Comparison of ENCODE assay signal across 8 cellular contexts in the genomic region with DNA sequence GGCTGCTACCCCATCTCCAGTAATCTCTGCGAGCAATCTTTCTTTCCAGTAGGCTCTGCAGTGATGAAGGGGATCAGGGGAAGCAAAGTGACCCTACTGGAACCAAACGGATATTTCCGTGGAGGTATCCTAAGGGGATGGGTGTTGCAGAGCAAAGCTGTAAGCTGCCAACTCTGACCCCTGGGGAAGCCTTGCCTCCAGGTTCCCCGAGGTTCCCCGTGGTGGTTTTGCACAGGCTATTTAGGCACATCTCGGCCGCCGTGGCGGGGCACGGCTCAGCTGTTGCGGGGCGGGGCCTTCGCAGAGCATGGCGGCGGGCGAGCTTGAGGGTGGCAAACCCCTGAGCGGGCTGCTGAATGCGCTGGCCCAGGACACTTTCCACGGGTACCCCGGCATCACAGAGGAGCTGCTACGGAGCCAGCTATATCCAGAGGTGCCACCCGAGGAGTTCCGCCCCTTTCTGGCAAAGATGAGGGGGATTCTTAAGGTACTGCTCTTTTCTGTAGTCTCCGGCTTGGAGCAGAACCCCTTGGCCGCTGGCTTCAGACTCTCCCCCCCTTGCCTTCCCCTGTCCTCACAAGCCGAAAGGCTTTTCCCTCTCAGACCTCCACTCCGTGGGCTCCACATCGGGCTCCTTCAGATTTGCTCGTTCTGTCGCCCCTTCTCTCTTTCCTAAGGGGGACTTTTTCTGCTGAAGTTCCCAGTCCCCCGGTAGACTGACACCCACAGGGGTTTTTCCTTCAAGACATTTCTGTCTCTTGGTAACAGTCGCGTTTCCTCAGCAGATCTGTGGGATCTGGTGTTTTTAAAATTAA. TPM values are rescaled to one million over a fixed set of nuclear protein-coding genes. Genes with fewer than 3 reads are reported as not detected.
A peak's percentile ranks its signal among the peaks of the same experiment; 100 is the strongest.
DNase-seq lines count a peak whose midpoint lies in the region; ATAC-seq and TF ChIP-seq lines count a peak whose summit lies in the region.

A gene (plus strand): TSS at position 303 of the 815 bp plus-strand sequence. CDS start 5 bp downstream, at position 308.

- H3F3A ChIP-seq in PC-3 (ENCODE audit: low read length, unreplicated experiment): no peaks in the 10 kb centered on the region

- 1% methylated on average over 33 of the region's 33 CpGs for WGBS in esophagus, 2 donors

- H3K27ac ChIP-seq in PC-3 (ENCODE audit: low read length): no peak within 1 kb of the TSS
- peak within 1 kb of the TSS; percentile 26 to 70 for H3K27ac ChIP-seq in esophagus (ENCODE audit: low read depth in 2 of 2, low read length in 1 of 2)
- H3K27ac ChIP-seq in muscle layer of colon (ENCODE audit: low read depth, low read length): peak within 1 kb of the TSS; percentile 64

- no peak for TF ChIP-seq CTCF in Calu3 (IDR thresholded peaks at IDR 0.05; ENCODE audit: unreplicated experiment)
- TF ChIP-seq CTCF in PC-3 (conservative IDR thresholded peaks at IDR 0.05; ENCODE audit: low read depth, low read length): no peak

- H3K27ac Mint-ChIP-seq in Calu3 (ENCODE audit: unreplicated experiment): peak within 1 kb of the TSS; percentile 68

- ATAC-seq in GM21360 (IDR thresholded peaks at IDR 0.05; ENCODE audit: unreplicated experiment) (peak; percentile 98), PC-3 (peak; percentile 98)

- BruUV-seq in Calu3 (replicated peaks; lab: Mats Ljungman, UMichigan) (TSS peak; percentile 56), PC-3 (replicated peaks; lab: Mats Ljungman, UMichigan) (TSS peak; percentile 69)

- H3K4me3 ChIP-seq in PC-3 (ENCODE audit: low read length) (peak within 1 kb of the TSS; percentile 99), esophagus (ENCODE audit: low read depth in 1 of 2, low read length in 2 of 2) (peak within 1 kb of the TSS; percentile 68 to 99), muscle layer of colon (ENCODE audit: low read depth in 1 of 2, low read length in 2 of 2) (peak within 1 kb of the TSS; percentile 77 to 93)

- no peaks in the 10 kb centered on the region for H3K27me3 Mint-ChIP-seq in Calu3 (ENCODE audit: unreplicated experiment)

- no peaks in the 10 kb centered on the region for H3K4me1 Mint-ChIP-seq in Calu3 (ENCODE audit: low read depth, unreplicated experiment)

- H3K9me3 ChIP-seq in PC-3 (ENCODE audit: low read length) (no peaks in the 10 kb centered on the region), esophagus (ENCODE audit: control insufficient read depth in 2 of 2, insufficient read depth in 1 of 2, low read depth in 1 of 2, low read length in 1 of 2) (no peaks in the 10 kb centered on the region), muscle layer of colon (ENCODE audit: low read length) (no peaks in the 10 kb centered on the region)

- peaks cover 10% of the 10 kb centered on the region for H3K36me3 Mint-ChIP-seq in Calu3 (ENCODE audit: insufficient read depth, unreplicated experiment)

- peak within 1 kb of the TSS; percentile 97 for H2AFZ ChIP-seq in PC-3 (ENCODE audit: low read length)

- H3K4me2 ChIP-seq in PC-3 (ENCODE audit: low read length): peak within 1 kb of the TSS; percentile 92

- peaks cover 16% of the 10 kb centered on the region for H3K79me2 ChIP-seq in PC-3 (ENCODE audit: low read length)

- POLR2A ChIA-PET in PC-3 (lab: Charles Lee; ENCODE audit: unreplicated experiment): no interaction called here

- H3K9ac ChIP-seq in PC-3 (ENCODE audit: low read length): peak within 1 kb of the TSS; percentile 89
- peak within 1 kb of the TSS; percentile 79 for H3K9ac ChIP-seq in muscle layer of colon (ENCODE audit: low read length)

- CTCF ChIA-PET in Calu3 (lab: Charles Lee) (no interaction called here), PC-3 (lab: Charles Lee) (no interaction called here)

- intact Hi-C loops in Calu3 (cut with micrococcal nuclease; ENCODE audit: unreplicated experiment): no loop called here
- intact Hi-C loops in PC-3 (cut with micrococcal nuclease): no loop called here

- H3K4me1 ChIP-seq in PC-3 (ENCODE audit: insufficient read depth, low read length) (peaks cover 13% of the 10 kb centered on the region), esophagus (ENCODE audit: control insufficient read depth in 2 of 2, insufficient read depth in 2 of 2, low read length in 1 of 2) (no peaks in the 10 kb centered on the region), muscle layer of colon (ENCODE audit: insufficient read depth, low read length) (peaks cover 11% of the 10 kb centered on the region)

- peak within 1 kb of the TSS; percentile 97 for H3K4me3 Mint-ChIP-seq in Calu3 (ENCODE audit: low read depth, unreplicated experiment)

- H3K9me2 ChIP-seq in PC-3 (replicated peaks; ENCODE audit: low read length): no peaks in the 10 kb centered on the region

- no peaks in the 10 kb centered on the region for H3K9me3 Mint-ChIP-seq in Calu3 (ENCODE audit: low read depth, unreplicated experiment)

- H3K36me3 ChIP-seq in PC-3 (ENCODE audit: low read depth, low read length) (no peaks in the 10 kb centered on the region), esophagus (ENCODE audit: control insufficient read depth in 2 of 2, insufficient read depth in 2 of 2, low read length in 1 of 2) (no peaks in the 10 kb centered on the region), muscle layer of colon (ENCODE audit: insufficient read depth, low read length) (no peaks in the 10 kb centered on the region)

- H4K20me1 ChIP-seq in PC-3 (ENCODE audit: low read length): no peaks in the 10 kb centered on the region

- H3K27me3 ChIP-seq in PC-3 (ENCODE audit: low read length) (no peaks in the 10 kb centered on the region), esophagus (ENCODE audit: control insufficient read depth in 1 of 2, insufficient read depth in 2 of 2, low read length in 2 of 2) (no peaks in the 10 kb centered on the region), muscle layer of colon (ENCODE audit: control insufficient read depth in 1 of 2, insufficient read depth in 2 of 2, low read length in 2 of 2) (no peaks in the 10 kb centered on the region)

- DNase-seq in Calu3 (peak; percentile 79), HT1080 (ENCODE audit: low read depth) (peak; percentile 71), PC-3 (peak; percentile 74)
- DNase-seq in activated T-cell treated with anti-CD3 and anti-CD28 coated beads, Interleukin-2, amount 50 U/mL, for 1 hour: peak; percentile 81
- peak; percentile 65 for DNase-seq in stimulated activated CD8-positive, alpha-beta memory T cell treated with anti-CD3 and anti-CD28 coated beads, Interleukin-7, amount 100 ng/mL, for 24 hours (ENCODE audit: low read depth)

RNA-seq across cellular contexts. Expression of the gene that starts here (rescaled TPM):
- total RNA-seq in Calu3 (2022) (19.4 and 26.0 TPM in 2 replicates), PC-3 (2014; rRNA removed) (30.8 and 31.7 TPM in 2 replicates)
- 20.1 and 20.9 TPM in 2 replicates for total RNA-seq in HT1080 (2014; rRNA removed; shearing (Covaris generic))
- 19.4 and 30.2 TPM in 2 replicates for polyA plus RNA-seq in HT1080 (2015; cell fraction: cytosol; rRNA removed)
- 13.5 and 17.4 TPM in 2 replicates for polyA plus RNA-seq in HT1080 (2015; cell fraction: nucleus; rRNA removed)
- 10 to 100 TPM; 36.7 to 49.2 TPM for polyA plus RNA-seq in esophagus
